ENCODE assay signal across 6 cellular contexts in the genomic region with DNA sequence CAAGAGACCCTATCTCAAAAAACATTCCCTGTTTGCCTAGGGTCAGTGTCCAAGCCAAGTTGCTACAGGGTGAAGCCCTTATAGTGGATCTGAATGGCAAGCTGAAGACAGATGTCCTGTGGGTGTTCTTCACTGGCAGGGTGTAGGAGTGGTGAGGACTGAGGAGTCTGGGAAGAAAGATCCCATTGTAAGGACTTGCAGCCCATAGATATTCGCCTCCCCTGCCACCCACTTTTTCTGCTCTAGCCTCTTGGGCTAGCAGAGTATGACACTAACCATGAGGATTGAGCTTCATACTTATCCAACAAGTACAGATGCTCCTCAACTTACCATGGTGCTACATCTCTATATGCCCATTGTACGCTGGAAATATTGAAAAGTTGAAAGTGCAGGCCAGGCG. TPM values are rescaled to one million over a fixed set of nuclear protein-coding genes. Genes with fewer than 3 reads are reported as not detected.
"Had no signal": no experiment of that assay in that cellular context is flagged by ENCODE, and none has a peak within 500 bp of the region (broad histone marks: within the 10 kb centered on the region; RNA-seq: fewer than 3 reads in every experiment).

No MANE protein-coding gene starts in this region.

- ATAC-seq: HepG2, K562 had no signal

- DNase-seq: IMR-90, KBM-7, KG1 had no signal

- H3K4me3 ChIP-seq: K562 had no signal

RNA-seq across cellular contexts. Expression of a gene that starts 13.2 kb away (rescaled TPM):
- polyA plus RNA-seq: IgD-negative memory B cell, IMR-90 had no signal

RNA-seq across cellular contexts. Expression of a gene that starts 16.3 kb away (rescaled TPM):
- polyA plus RNA-seq: IgD-negative memory B cell, IMR-90 had no signal
